ENCODE assay signal across 31 cellular contexts in genomic region chr4:128158894-128159293, GRCh38.
"Had no signal": no experiment of that assay in that cellular context is flagged by ENCODE, and none has a peak within 500 bp of the region (broad histone marks: within the 10 kb centered on the region; RNA-seq: fewer than 3 reads in every experiment).

No MANE protein-coding gene starts in this region.

- H3K4me2 ChIP-seq: KMS-11, PC-9, SK-N-SH had no signal

- H3K9ac ChIP-seq: KMS-11, SK-N-SH had no signal

- DNase-seq: activated CD4-positive, alpha-beta memory T cell treated with anti-CD3 and anti-CD28 coated beads, Interleukin-2, amount 10 ng/mL, durations not matched to agents 7 days and 5 days; activated CD4-positive, alpha-beta T cell treated with anti-CD3 and anti-CD28 coated beads for 1 hour; activated CD4-positive, alpha-beta T cell treated with anti-CD3 and anti-CD28 coated beads for 48 hours; activated CD4-positive, CD25-positive, alpha-beta regulatory T cell; activated CD8-positive, alpha-beta memory T cell treated with anti-CD3 and anti-CD28 coated beads for 24 hours; activated CD8-positive, alpha-beta memory T cell treated with anti-CD3 and anti-CD28 coated beads, Interleukin-2, amount 10 ng/mL, durations not matched to agents 7 days and 5 days; activated effector memory CD4-positive, alpha-beta T cell treated with anti-CD3 and anti-CD28 coated beads, Interleukin-2, amount 50 U/mL, for 16 hours; activated naive CD4-positive, alpha-beta T cell; activated naive CD4-positive, alpha-beta T cell treated with anti-CD3 and anti-CD28 coated beads, Interleukin-2, amount 50 U/mL, for 16 hours; activated naive CD8-positive, alpha-beta T cell treated with anti-CD3 and anti-CD28 coated beads for 36 hours; activated T-cell treated with anti-CD3 and anti-CD28 coated beads, Interleukin-2, amount 50 U/mL, for 1 hour; activated T-cell treated with anti-CD3 and anti-CD28 coated beads, Interleukin-2, amount 50 U/mL, for 72 hours; amniotic stem cell; aorta; brain microvascular endothelial cell; central memory CD4-positive, alpha-beta T cell; NCI-H1105; NCI-H1417 treated with DMSO at 0.1 percent for 48 hours; NCI-H1930; NCI-H345; NCI-H524 treated with DMSO at 0.1 percent for 48 hours; NCI-H748 treated with DMSO at 0.1 percent for 48 hours; NK-92 treated with Interleukin-12 subunit alpha and Interleukin-12 subunit beta, amount 100 ng/mL, for 24 hours; PC-9; SHP77; SK-N-SH had no signal

- H3K27ac ChIP-seq: KMS-11, PC-9 had no signal

- H3K36me3 ChIP-seq: SJSA1 had no signal

- H2AFZ ChIP-seq: PC-9 had no signal

- H3K4me3 ChIP-seq: PC-9, SJSA1 had no signal

- FAIRE-seq: colon, TTC549 had no signal

- H3K9me3 ChIP-seq: SJSA1, SK-N-SH had no signal

- H3K27me3 ChIP-seq: brain microvascular endothelial cell, SJSA1 had no signal

- ATAC-seq: activated CD8-positive, alpha-beta memory T cell treated with anti-CD3 and anti-CD28 coated beads, Interleukin-2, amount 10 ng/mL, durations not matched to agents 7 days and 5 days; activated T-cell treated with anti-CD3 and anti-CD28 coated beads, Interleukin-2, amount 50 U/mL, for 72 hours; activated T-helper 17 cell treated with anti-CD3 and anti-CD28 coated beads, Interleukin-2, amount 50 U/mL, for 72 hours had no signal
